ENCODE assay signal across 1 cellular context in genomic region chr17:63741251-63742049, GRCh38.
TF ChIP-seq lines count a peak whose summit lies in the region.

TSS of gene STRADA (minus strand) at chr17:63741799. CDS start at chr17:63728369, 13,430 bp downstream.

TF ChIP-seq in HepG2, 621 proteins besides CTCF, POLR2A, EP300 and RAD21 (continued from another document):
- TF ChIP-seq THAP7 (CRISPR knock-in tag; IDR thresholded peaks at IDR 0.05): peak; percentile 78
- no peak for TF ChIP-seq ZBTB14 (CRISPR knock-in tag; IDR thresholded peaks at IDR 0.05)
- TF ChIP-seq ZNF878 (CRISPR knock-in tag; IDR thresholded peaks at IDR 0.05): peak; percentile 95
- peak; percentile 69; the same call in 1 of the 2 replicates for TF ChIP-seq NFKB2 (CRISPR knock-in tag; IDR thresholded peaks at IDR 0.05; ENCODE audit: borderline replicate concordance)
- TF ChIP-seq CBX1 (IDR thresholded peaks at IDR 0.05; ENCODE audit: low read depth): peak; percentile 71
- 0 out of 2 replicates have a peak, but pooled peaks have one; percentile 31 for TF ChIP-seq MTF2 (CRISPR knock-in tag; IDR thresholded peaks at IDR 0.05; ENCODE audit: borderline replicate concordance)
- TF ChIP-seq ZNF318 (CRISPR knock-in tag; IDR thresholded peaks at IDR 0.05): peak; percentile 57; the same call in 1 of the 2 replicates
- no peak for TF ChIP-seq ZNF562 (CRISPR knock-in tag; IDR thresholded peaks at IDR 0.05; ENCODE audit: borderline replicate concordance)
- no peak for TF ChIP-seq ZNF629 (CRISPR knock-in tag; conservative IDR thresholded peaks at IDR 0.05)
- peak; percentile 40; the same call in 1 of the 2 replicates for TF ChIP-seq ZNF710 (CRISPR knock-in tag; IDR thresholded peaks at IDR 0.05; ENCODE audit: borderline replicate concordance)
- no peak; the same call in 1 of the 2 replicates for TF ChIP-seq TGIF2 (CRISPR knock-in tag; IDR thresholded peaks at IDR 0.05)
- peak; percentile 95 for TF ChIP-seq ZNF224 (CRISPR knock-in tag; IDR thresholded peaks at IDR 0.05)
- TF ChIP-seq CREM (IDR thresholded peaks at IDR 0.05): 0 out of 2 replicates have a peak, but pooled peaks have one; percentile 7
- TF ChIP-seq CREM (CRISPR knock-in tag; IDR thresholded peaks at IDR 0.05): no peak
- peak; percentile 5; the same call in 1 of the 2 replicates for TF ChIP-seq ZNF12 (CRISPR knock-in tag; IDR thresholded peaks at IDR 0.05)
- TF ChIP-seq PITX1 (CRISPR knock-in tag; IDR thresholded peaks at IDR 0.05): peak; percentile 53; the same call in 1 of the 2 replicates
- TF ChIP-seq SIX4 (CRISPR knock-in tag; IDR thresholded peaks at IDR 0.05): no peak
- TF ChIP-seq ZNF160 (CRISPR knock-in tag; IDR thresholded peaks at IDR 0.05): no peak; the same call in 1 of the 2 replicates
- peak; percentile 74; the same call in 1 of the 2 replicates for TF ChIP-seq DMAP1 (CRISPR knock-in tag; IDR thresholded peaks at IDR 0.05)
- TF ChIP-seq JUNB (CRISPR knock-in tag; IDR thresholded peaks at IDR 0.05; ENCODE audit: borderline replicate concordance): no peak
- peak; percentile 78 for TF ChIP-seq GABPA (IDR thresholded peaks at IDR 0.05; ENCODE audit: low read depth, low read length)
- TF ChIP-seq GABPA (CRISPR knock-in tag; IDR thresholded peaks at IDR 0.05; ENCODE audit: low read depth): peak; percentile 88
- TF ChIP-seq CEBPB (IDR thresholded peaks at IDR 0.05; ENCODE audit: borderline replicate concordance, low read depth, low read length): 0 out of 2 replicates have a peak, but pooled peaks have one; percentile 48
- TF ChIP-seq WIZ (CRISPR knock-in tag; IDR thresholded peaks at IDR 0.05): peak; percentile 53; the same call in 1 of the 2 replicates
- TF ChIP-seq ZNF839 (CRISPR knock-in tag; IDR thresholded peaks at IDR 0.05; ENCODE audit: borderline replicate concordance): peak; percentile 86; the same call in 1 of the 2 replicates
- TF ChIP-seq NR2F2 (IDR thresholded peaks at IDR 0.05; ENCODE audit: borderline replicate concordance, low read depth): peak; percentile 39; the same call in 1 of the 2 replicates
- TF ChIP-seq IRX3 (CRISPR knock-in tag; IDR thresholded peaks at IDR 0.05; ENCODE audit: borderline replicate concordance, low read depth): peak; percentile 92; the same call in 1 of the 2 replicates
- peak; percentile 81 for TF ChIP-seq CSRNP1 (CRISPR knock-in tag; IDR thresholded peaks at IDR 0.05)
- peak; percentile 90 for TF ChIP-seq SNAPC2 (CRISPR knock-in tag; IDR thresholded peaks at IDR 0.05)
- TF ChIP-seq AFF4 (CRISPR knock-in tag; IDR thresholded peaks at IDR 0.05): no peak
- peak; percentile 30; the same call in 1 of the 2 replicates for TF ChIP-seq ZBTB4 (CRISPR knock-in tag; IDR thresholded peaks at IDR 0.05; ENCODE audit: borderline replicate concordance)
TF ChIP-seq in HepG2: peak in this region for 344.
